ENCODE assay signal across 8 cellular contexts in genomic region chr9:86202338-86202882, GRCh38. TPM values are rescaled to one million over a fixed set of nuclear protein-coding genes. Genes with fewer than 3 reads are reported as not detected.
DNase-seq lines count a peak whose midpoint lies in the region; ATAC-seq and TF ChIP-seq lines count a peak whose summit lies in the region.

No MANE protein-coding gene starts in this region.

- ATAC-seq in activated CD4-positive, alpha-beta T cell treated with anti-CD3 and anti-CD28 coated beads for 36 hours: peak; percentile 57
- no peak for ATAC-seq in GM18502 (IDR thresholded peaks at IDR 0.05; ENCODE audit: poor library complexity, unreplicated experiment)

- TF ChIP-seq CTCF in VCaP (conservative IDR thresholded peaks at IDR 0.05) (peak; percentile 87), nephron progenitor cell (IDR thresholded peaks at IDR 0.05) (peak; percentile 88)

- no peak for TF ChIP-seq POLR2A in erythroblast (IDR thresholded peaks at IDR 0.05; ENCODE audit: low read length)

- POLR2A ChIA-PET in activated CD4-positive, alpha-beta T cell treated with anti-CD3 and anti-CD28 coated beads for 36 hours (lab: Charles Lee): interaction anchor here (0.6 kb wide), 1 partner anchor 21 kb away, joined by 4 read pairs; no protein-coding TSS in a partner anchor

- no peaks in the 10 kb centered on the region for H3K36me3 ChIP-seq in H7 (replicated peaks; ENCODE audit: control insufficient read depth, insufficient read depth, low read length)

- CTCF ChIA-PET in activated CD4-positive, alpha-beta T cell treated with anti-CD3 and anti-CD28 coated beads for 36 hours (lab: Charles Lee): interaction anchor here (0.6 to 3.1 kb wide), 19 partner anchors 12 to 1130 kb away, joined by 3 to 20 read pairs (median 3); no protein-coding TSS in a partner anchor

- DNase-seq in activated CD4-positive, alpha-beta T cell treated with anti-CD3 and anti-CD28 coated beads for 36 hours: peak; percentile 30
- DNase-seq in activated CD4-positive, alpha-beta T cell treated with anti-CD3 and anti-CD28 coated beads for 1 hour: no peak
- peak; percentile 61 for DNase-seq in H7
- peak; percentile 63 for DNase-seq in NAMALWA (ENCODE audit: low spot score)
- DNase-seq in erythroblast (lab: John Stamatoyannopoulos, UW): peak; percentile 74 to 78
- peak; percentile 21 for DNase-seq in nephron progenitor cell

- peaks cover 3% of the 10 kb centered on the region for H3K4me1 Mint-ChIP-seq in activated CD4-positive, alpha-beta T cell treated with anti-CD3 and anti-CD28 coated beads for 36 hours
- H3K4me1 Mint-ChIP-seq in nephron progenitor cell: peaks cover 32% of the 10 kb centered on the region

- H3K36me3 Mint-ChIP-seq in activated CD4-positive, alpha-beta T cell treated with anti-CD3 and anti-CD28 coated beads for 36 hours (ENCODE audit: low read depth): no peaks in the 10 kb centered on the region
- no peaks in the 10 kb centered on the region for H3K36me3 Mint-ChIP-seq in nephron progenitor cell (ENCODE audit: low read depth)

- no peaks in the 10 kb centered on the region for H3K9me3 Mint-ChIP-seq in activated CD4-positive, alpha-beta T cell treated with anti-CD3 and anti-CD28 coated beads for 36 hours (ENCODE audit: low read depth)
- no peaks in the 10 kb centered on the region for H3K9me3 Mint-ChIP-seq in nephron progenitor cell

- H3K27me3 Mint-ChIP-seq in activated CD4-positive, alpha-beta T cell treated with anti-CD3 and anti-CD28 coated beads for 36 hours: peaks cover 6% of the 10 kb centered on the region
- peaks cover 14% of the 10 kb centered on the region for H3K27me3 Mint-ChIP-seq in nephron progenitor cell (ENCODE audit: low read depth, poor library complexity)

- no peak overlapping the region for H3K4me3 Mint-ChIP-seq in activated CD4-positive, alpha-beta T cell treated with anti-CD3 and anti-CD28 coated beads for 36 hours
- no peak overlapping the region for H3K4me3 Mint-ChIP-seq in nephron progenitor cell

- no peak overlapping the region for H3K27ac ChIP-seq in VCaP

- H3K4me3 ChIP-seq in H7 (ENCODE audit: insufficient read depth, low read depth, low read length): no peak overlapping the region

- intact Hi-C loops in activated CD4-positive, alpha-beta T cell treated with anti-CD3 and anti-CD28 coated beads for 36 hours (cut with DNase I, micrococcal nuclease): loop anchor here (2.0 to 10.0 kb wide), 4 partner anchors 36 to 1122 kb away; partner anchors contain the start of gene ISCA1 (in 1 of the 2)

- no peaks in the 10 kb centered on the region for H3K27me3 ChIP-seq in H7 (ENCODE audit: control insufficient read depth, insufficient read depth, low read length)

- no peak overlapping the region for H3K27ac Mint-ChIP-seq in activated CD4-positive, alpha-beta T cell treated with anti-CD3 and anti-CD28 coated beads for 36 hours
- no peak overlapping the region for H3K27ac Mint-ChIP-seq in nephron progenitor cell

RNA-seq across cellular contexts. Expression of gene C9orf153, which starts 57.0 kb away (rescaled TPM):
- under 1 TPM; 0.25 to 0.46 TPM for total RNA-seq in activated CD4-positive, alpha-beta T cell treated with anti-CD3 and anti-CD28 coated beads for 36 hours
- total RNA-seq in H7 (2014; rRNA removed; shearing (Covaris generic)): not detected in 2 replicates
